34 cellular contexts compared by ENCODE assay signal in the genomic region with DNA sequence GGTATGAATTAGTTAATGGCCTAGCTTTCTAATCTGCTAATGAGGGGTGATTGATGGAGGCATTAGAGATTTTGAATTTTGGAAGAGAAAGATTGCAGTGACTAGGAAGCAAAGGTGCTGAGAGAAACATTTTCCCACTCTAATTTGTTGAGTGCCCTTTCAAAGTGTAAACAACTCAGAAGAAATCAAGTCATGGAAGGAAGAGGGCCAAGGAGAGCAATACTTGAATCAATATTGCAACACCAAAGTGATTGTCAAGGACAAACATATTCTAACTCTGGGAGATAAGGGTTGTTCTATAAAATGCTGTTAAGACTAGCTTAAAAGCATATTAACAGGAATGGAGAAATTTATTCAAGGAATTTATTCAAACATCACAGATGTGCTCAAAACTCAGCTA.
"Had no signal": no experiment of that assay in that cellular context is flagged by ENCODE, and none has a peak within 500 bp of the region (broad histone marks: within the 10 kb centered on the region; RNA-seq: fewer than 3 reads in every experiment).

No MANE protein-coding gene starts in this region.

- FAIRE-seq: astrocyte, bronchial epithelial cell had no signal

- H3K27ac ChIP-seq: adrenal gland, ascending aorta, body of pancreas, brain microvascular endothelial cell, breast epithelium, cardiac muscle cell had no signal

- H3K4me3 ChIP-seq: adrenal gland, ascending aorta, body of pancreas, breast epithelium, cardiac muscle cell had no signal

- ATAC-seq: activated naive CD4-positive, alpha-beta T cell treated with anti-CD3 and anti-CD28 coated beads, Interleukin-2, amount 50 U/mL, for 72 hours; activated naive CD8-positive, alpha-beta T cell treated with anti-CD3 and anti-CD28 coated beads, Interleukin-2, amount 50 U/mL, for 24 hours; activated T-cell treated with anti-CD3 and anti-CD28 coated beads, Interleukin-2, amount 50 U/mL, for 4 hours; activated T-cell treated with anti-CD3 and anti-CD28 coated beads, Interleukin-2, amount 50 U/mL, for 72 hours; activated T-helper 17 cell treated with anti-CD3 and anti-CD28 coated beads, Interleukin-2, amount 50 U/mL, for 72 hours; body of pancreas had no signal

- H3K4me1 ChIP-seq: adrenal gland, ascending aorta, body of pancreas, breast epithelium had no signal

- H3K36me3 ChIP-seq: adrenal gland, ascending aorta, brain microvascular endothelial cell, breast epithelium, cardiac muscle cell had no signal

- H3K9me3 ChIP-seq: adrenal gland, ascending aorta, body of pancreas, breast epithelium had no signal

- H3K27me3 ChIP-seq: adrenal gland, ascending aorta, body of pancreas, brain microvascular endothelial cell, breast epithelium, cardiac muscle cell had no signal

- DNase-seq: activated effector memory CD4-positive, alpha-beta T cell treated with anti-CD3 and anti-CD28 coated beads, Interleukin-2, amount 50 U/mL, for 16 hours; activated effector memory CD4-positive, alpha-beta T cell treated with Interleukin-2 at 50 U/mL for 16 hours; activated gamma-delta T cell; activated gamma-delta T cell treated with Interleukin-2 at 50 U/mL for 16 hours; activated naive CD4-positive, alpha-beta T cell; activated naive CD4-positive, alpha-beta T cell treated with anti-CD3 and anti-CD28 coated beads for 36 hours; activated naive CD4-positive, alpha-beta T cell treated with anti-CD3 and anti-CD28 coated beads, Interleukin-2, amount 10 ng/mL, durations not matched to agents 7 days and 5 days; activated naive CD4-positive, alpha-beta T cell treated with anti-CD3 and anti-CD28 coated beads, Interleukin-2, amount 50 U/mL, for 16 hours; activated naive CD4-positive, alpha-beta T cell treated with Interleukin-2 at 50 U/mL for 16 hours; activated naive CD8-positive, alpha-beta T cell treated with anti-CD3 and anti-CD28 coated beads for 36 hours; activated naive CD8-positive, alpha-beta T cell treated with anti-CD3 and anti-CD28 coated beads, Interleukin-2, amount 10 ng/mL, durations not matched to agents 7 days and 5 days; activated naive CD8-positive, alpha-beta T cell treated with anti-CD3 and anti-CD28 coated beads, Interleukin-2, amount 50 U/mL, for 24 hours; activated T-cell treated with anti-CD3 and anti-CD28 coated beads, Interleukin-2, amount 50 U/mL, for 1 hour; activated T-cell treated with anti-CD3 and anti-CD28 coated beads, Interleukin-2, amount 50 U/mL, for 24 hours; activated T-cell treated with anti-CD3 and anti-CD28 coated beads, Interleukin-2, amount 50 U/mL, for 4 hours; activated T-cell treated with anti-CD3 and anti-CD28 coated beads, Interleukin-2, amount 50 U/mL, for 48 hours; activated T-cell treated with anti-CD3 and anti-CD28 coated beads, Interleukin-2, amount 50 U/mL, for 72 hours; adrenal gland; amniotic stem cell; amygdala; anterior cingulate cortex; aorta; body of pancreas; brain microvascular endothelial cell; caudate nucleus; central memory CD4-positive, alpha-beta T cell; cerebellar nuclear complex had no signal
